Comparison of ENCODE assay signal across 32 cellular contexts in the genomic region with DNA sequence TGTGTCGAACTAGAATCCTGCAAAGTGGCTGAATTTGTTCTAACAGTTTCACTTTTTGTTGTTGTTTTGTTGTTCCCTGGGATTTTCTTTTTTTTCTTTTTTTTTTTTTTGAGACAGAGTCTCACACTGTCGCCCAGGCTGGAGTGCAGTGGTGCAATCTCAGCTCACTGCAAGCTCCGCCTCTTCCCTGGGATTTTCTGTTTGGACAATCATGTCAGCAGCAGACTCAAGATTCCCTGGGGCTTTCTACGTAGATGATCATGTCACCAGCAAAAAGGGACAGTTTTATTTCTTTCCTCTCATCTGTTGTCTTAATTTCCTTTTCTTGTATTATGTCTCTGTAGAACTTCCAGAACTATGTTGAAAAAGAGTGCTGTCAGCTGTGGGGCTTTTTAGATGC.
"Had no signal": no experiment of that assay in that cellular context is flagged by ENCODE, and none has a peak within 500 bp of the region (broad histone marks: within the 10 kb centered on the region; RNA-seq: fewer than 3 reads in every experiment).

No MANE protein-coding gene starts in this region.

- H3K36me3 Mint-ChIP-seq: activated naive CD4-positive, alpha-beta T cell treated with anti-CD3 and anti-CD28 coated beads, Interleukin-2, amount 50 U/mL, for 24 hours; activated naive CD8-positive, alpha-beta T cell treated with anti-CD3 and anti-CD28 coated beads for 36 hours had no signal

- H3K4me1 Mint-ChIP-seq: activated B cell treated with CpG ODN at 0.5 μM for 24 hours; activated naive CD4-positive, alpha-beta T cell treated with anti-CD3 and anti-CD28 coated beads, Interleukin-2, amount 50 U/mL, for 24 hours; activated naive CD8-positive, alpha-beta T cell treated with anti-CD3 and anti-CD28 coated beads for 36 hours; activated naive CD8-positive, alpha-beta T cell treated with anti-CD3 and anti-CD28 coated beads, Interleukin-2, amount 50 U/mL, for 24 hours; T-helper 17 cell had no signal

- H3K27ac ChIP-seq: adrenal gland, body of pancreas, coronary artery, dorsolateral prefrontal cortex, esophagus muscularis mucosa, gastroesophageal sphincter, hepatocyte, WERI-Rb-1 had no signal

- H3K4me3 ChIP-seq: adrenal gland, body of pancreas, coronary artery, dorsolateral prefrontal cortex, esophagus muscularis mucosa, gastroesophageal sphincter, heart right ventricle, hepatocyte had no signal

- H3K9me3 ChIP-seq: adrenal gland, body of pancreas had no signal

- DNase-seq: activated B cell treated with CpG ODN at 0.5 μM for 24 hours; activated CD4-positive, alpha-beta T cell treated with anti-CD3 and anti-CD28 coated beads for 48 hours; activated CD4-positive, alpha-beta T cell treated with anti-CD3 and anti-CD28 coated beads, Interleukin-2, amount 50 U/mL, for 1 hour; activated CD4-positive, alpha-beta T cell treated with anti-CD3 and anti-CD28 coated beads, Interleukin-2, amount 50 U/mL, for 48 hours; activated CD8-positive, alpha-beta memory T cell treated with anti-CD3 and anti-CD28 coated beads for 24 hours; activated CD8-positive, alpha-beta T cell treated with anti-CD3 and anti-CD28 coated beads for 36 hours; activated effector memory CD4-positive, alpha-beta T cell treated with anti-CD3 and anti-CD28 coated beads, Interleukin-2, amount 50 U/mL, for 16 hours; activated naive CD4-positive, alpha-beta T cell treated with anti-CD3 and anti-CD28 coated beads for 36 hours; activated naive CD8-positive, alpha-beta T cell treated with anti-CD3 and anti-CD28 coated beads for 36 hours; activated naive CD8-positive, alpha-beta T cell treated with anti-CD3 and anti-CD28 coated beads, Interleukin-2, amount 50 U/mL, for 24 hours; activated T-cell treated with anti-CD3 and anti-CD28 coated beads, Interleukin-2, amount 50 U/mL, for 4 hours; amygdala; central memory CD4-positive, alpha-beta T cell; cerebellar nuclear complex; dorsolateral prefrontal cortex; effector memory CD4-positive, alpha-beta T cell; foreskin melanocyte; T-helper 17 cell; T1000; WERI-Rb-1 had no signal

- H3K4me3 Mint-ChIP-seq: activated B cell treated with CpG ODN at 0.5 μM for 24 hours; activated CD8-positive, alpha-beta T cell treated with anti-CD3 and anti-CD28 coated beads for 36 hours; activated naive CD4-positive, alpha-beta T cell treated with anti-CD3 and anti-CD28 coated beads for 36 hours; activated naive CD4-positive, alpha-beta T cell treated with anti-CD3 and anti-CD28 coated beads, Interleukin-2, amount 50 U/mL, for 24 hours; activated naive CD8-positive, alpha-beta T cell treated with anti-CD3 and anti-CD28 coated beads for 36 hours; activated naive CD8-positive, alpha-beta T cell treated with anti-CD3 and anti-CD28 coated beads, Interleukin-2, amount 50 U/mL, for 24 hours; activated T-cell treated with anti-CD3 and anti-CD28 coated beads, Interleukin-2, amount 50 U/mL, for 4 hours; dendritic cell treated with granulocyte-macrophage colony-stimulating factor and Interleukin-4, amounts not matched to agents 40 ng/mL and 50 ng/mL, for 4 days; T-helper 17 cell; T-helper 2 cell treated with Interferon-gamma antibody and Interleukin-4, amounts not matched to agents 5 μg/mL and 100 μg/mL, for 36 hours had no signal

- ATAC-seq: activated CD4-positive, CD25-positive, alpha-beta regulatory T cell treated with anti-CD3 and anti-CD28 coated beads, Interleukin-2, amount 50 U/mL, for 24 hours; activated CD8-positive, alpha-beta T cell treated with anti-CD3 and anti-CD28 coated beads for 36 hours; activated naive CD8-positive, alpha-beta T cell treated with anti-CD3 and anti-CD28 coated beads, Interleukin-2, amount 50 U/mL, for 24 hours; activated T-cell treated with anti-CD3 and anti-CD28 coated beads, Interleukin-2, amount 50 U/mL, for 4 hours; body of pancreas; gastroesophageal sphincter; heart right ventricle; T-helper 17 cell had no signal

- H3K27me3 ChIP-seq: adrenal gland, body of pancreas, esophagus muscularis mucosa, gastroesophageal sphincter, heart right ventricle, hepatocyte had no signal

- H3K27ac Mint-ChIP-seq: activated B cell treated with CpG ODN at 0.5 μM for 24 hours; activated CD8-positive, alpha-beta T cell treated with anti-CD3 and anti-CD28 coated beads for 36 hours; activated naive CD4-positive, alpha-beta T cell treated with anti-CD3 and anti-CD28 coated beads for 36 hours; activated naive CD4-positive, alpha-beta T cell treated with anti-CD3 and anti-CD28 coated beads, Interleukin-2, amount 50 U/mL, for 24 hours; activated naive CD8-positive, alpha-beta T cell treated with anti-CD3 and anti-CD28 coated beads for 36 hours; activated naive CD8-positive, alpha-beta T cell treated with anti-CD3 and anti-CD28 coated beads, Interleukin-2, amount 50 U/mL, for 24 hours; activated T-helper 2 cell treated with anti-CD3 and anti-CD28 coated beads, Interferon-gamma antibody, Interleukin-2, Interleukin-4, amounts not matched to agents 10 μg/mL and 5 μg/mL and 100 μg/mL, durations not matched to agents 14 hours and 24 hours and 36 hours; dendritic cell treated with granulocyte-macrophage colony-stimulating factor and Interleukin-4, amounts not matched to agents 40 ng/mL and 50 ng/mL, for 4 days; T-helper 17 cell; T-helper 2 cell treated with Interferon-gamma antibody and Interleukin-4, amounts not matched to agents 5 μg/mL and 100 μg/mL, for 36 hours had no signal

- H3K9me3 Mint-ChIP-seq: activated B cell treated with CpG ODN at 0.5 μM for 24 hours; activated naive CD4-positive, alpha-beta T cell treated with anti-CD3 and anti-CD28 coated beads for 36 hours; activated naive CD4-positive, alpha-beta T cell treated with anti-CD3 and anti-CD28 coated beads, Interleukin-2, amount 50 U/mL, for 24 hours; activated naive CD8-positive, alpha-beta T cell treated with anti-CD3 and anti-CD28 coated beads for 36 hours; activated T-helper 2 cell treated with anti-CD3 and anti-CD28 coated beads, Interferon-gamma antibody, Interleukin-2, Interleukin-4, amounts not matched to agents 10 μg/mL and 5 μg/mL and 100 μg/mL, durations not matched to agents 14 hours and 24 hours and 36 hours; dendritic cell treated with granulocyte-macrophage colony-stimulating factor and Interleukin-4, amounts not matched to agents 40 ng/mL and 50 ng/mL, for 4 days; T-helper 2 cell treated with Interferon-gamma antibody and Interleukin-4, amounts not matched to agents 5 μg/mL and 100 μg/mL, for 36 hours had no signal

- H3K27me3 Mint-ChIP-seq: activated B cell treated with CpG ODN at 0.5 μM for 24 hours; activated CD8-positive, alpha-beta T cell treated with anti-CD3 and anti-CD28 coated beads for 36 hours; activated naive CD4-positive, alpha-beta T cell treated with anti-CD3 and anti-CD28 coated beads, Interleukin-2, amount 50 U/mL, for 24 hours; activated naive CD8-positive, alpha-beta T cell treated with anti-CD3 and anti-CD28 coated beads for 36 hours; activated naive CD8-positive, alpha-beta T cell treated with anti-CD3 and anti-CD28 coated beads, Interleukin-2, amount 50 U/mL, for 24 hours; dendritic cell treated with granulocyte-macrophage colony-stimulating factor and Interleukin-4, amounts not matched to agents 40 ng/mL and 50 ng/mL, for 4 days had no signal

- H3K4me1 ChIP-seq: body of pancreas had no signal

- H3K36me3 ChIP-seq: WERI-Rb-1 had no signal
